Comparison of ENCODE assay signal across 17 cellular contexts in genomic region chr16:57125969-57126368, GRCh38.
"Had no signal": no experiment of that assay in that cellular context is flagged by ENCODE, and none has a peak within 500 bp of the region (broad histone marks: within the 10 kb centered on the region; RNA-seq: fewer than 3 reads in every experiment).

No MANE protein-coding gene starts in this region.

- H3K9me3 ChIP-seq: colonic mucosa, heart left ventricle, spleen, suprapubic skin, thyroid gland had no signal

- H3K36me3 Mint-ChIP-seq: natural killer cell treated with Interleukin-12 subunit alpha and Interleukin-12 subunit beta and Interleukin-15 and Interleukin-18, amount 100 ng/mL, for 72 hours had no signal

- DNase-seq: colonic mucosa; effector CD4-positive, alpha-beta T cell; heart left ventricle; hippocampal formation; mammary epithelial cell; spleen; stimulated activated CD4-positive, alpha-beta T cell treated with anti-CD3 and anti-CD28 coated beads, Interleukin-15, amount 100 ng/mL, for 24 hours; stimulated activated CD4-positive, alpha-beta T cell treated with anti-CD3 and anti-CD28 coated beads, Interleukin-1b, Interleukin-23, amount 100 ng/mL, for 48 hours; stimulated activated CD4-positive, alpha-beta T cell treated with anti-CD3 and anti-CD28 coated beads, Interleukin-4, amount 100 ng/mL, for 24 hours; stimulated activated naive B cell treated with anti-CD40 and anti-IgM and Interleukin-4, amounts not matched to agents 10 μg/mL and 1 μg/mL and 100 μg/mL, for 72 hours; thyroid gland had no signal

- H3K27me3 Mint-ChIP-seq: natural killer cell treated with Interleukin-12 subunit alpha and Interleukin-12 subunit beta and Interleukin-15 and Interleukin-18, amount 100 ng/mL, for 72 hours; stimulated activated naive B cell treated with anti-CD40 and anti-IgM and Interleukin-4, amounts not matched to agents 10 μg/mL and 1 μg/mL and 100 μg/mL, for 72 hours; type B pancreatic cell had no signal

- H3K27ac Mint-ChIP-seq: stimulated activated naive B cell treated with anti-CD40 and anti-IgM and Interleukin-4, amounts not matched to agents 10 μg/mL and 1 μg/mL and 100 μg/mL, for 72 hours; type B pancreatic cell had no signal

- H3K36me3 ChIP-seq: colonic mucosa had no signal

- H3K27ac ChIP-seq: colonic mucosa, heart left ventricle, spleen, suprapubic skin, thyroid gland had no signal

- H3K4me1 ChIP-seq: colonic mucosa, suprapubic skin had no signal

- H3K9me3 Mint-ChIP-seq: natural killer cell treated with Interleukin-12 subunit alpha and Interleukin-12 subunit beta and Interleukin-15 and Interleukin-18, amount 100 ng/mL, for 72 hours; type B pancreatic cell had no signal

- ATAC-seq: esophagus mucosa; left lobe of liver; natural killer cell treated with Interleukin-12 subunit alpha and Interleukin-12 subunit beta and Interleukin-15 and Interleukin-18, amount 100 ng/mL, for 72 hours; sciatic nerve; stimulated activated naive B cell treated with anti-CD40 and anti-IgM and Interleukin-4, amounts not matched to agents 10 μg/mL and 1 μg/mL and 100 μg/mL, for 72 hours had no signal

- H3K4me3 ChIP-seq: colonic mucosa, heart left ventricle, spleen, suprapubic skin, thyroid gland had no signal

- H3K4me3 Mint-ChIP-seq: natural killer cell treated with Interleukin-12 subunit alpha and Interleukin-12 subunit beta and Interleukin-15 and Interleukin-18, amount 100 ng/mL, for 72 hours; stimulated activated naive B cell treated with anti-CD40 and anti-IgM and Interleukin-4, amounts not matched to agents 10 μg/mL and 1 μg/mL and 100 μg/mL, for 72 hours; type B pancreatic cell had no signal

- H3K27me3 ChIP-seq: colonic mucosa, heart left ventricle, spleen, suprapubic skin, thyroid gland had no signal
